Comparison of ENCODE assay signal across 1 cellular context in genomic region chr19:35734889-35735288, GRCh38.
TF ChIP-seq lines count a peak whose summit lies in the region.

No MANE protein-coding gene starts in this region.

TF ChIP-seq in WTC11, 78 proteins besides CTCF, POLR2A, EP300 and RAD21 (continued from another document):
- TF ChIP-seq, protein P1, sequence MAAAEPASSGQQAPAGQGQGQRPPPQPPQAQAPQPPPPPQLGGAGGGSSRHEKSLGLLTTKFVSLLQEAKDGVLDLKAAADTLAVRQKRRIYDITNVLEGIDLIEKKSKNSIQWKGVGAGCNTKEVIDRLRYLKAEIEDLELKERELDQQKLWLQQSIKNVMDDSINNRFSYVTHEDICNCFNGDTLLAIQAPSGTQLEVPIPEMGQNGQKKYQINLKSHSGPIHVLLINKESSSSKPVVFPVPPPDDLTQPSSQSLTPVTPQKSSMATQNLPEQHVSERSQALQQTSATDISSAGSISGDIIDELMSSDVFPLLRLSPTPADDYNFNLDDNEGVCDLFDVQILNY (CRISPR knock-in tag; IDR thresholded peaks at IDR 0.05), result no peak
- TF ChIP-seq CBFB (CRISPR knock-in tag; IDR thresholded peaks at IDR 0.05; ENCODE audit: low read depth) (no peak), ZNF281 (CRISPR knock-in tag; IDR thresholded peaks at IDR 0.05) (no peak), CREM (CRISPR knock-in tag; IDR thresholded peaks at IDR 0.05) (no peak), ZNF317 (CRISPR knock-in tag; IDR thresholded peaks at IDR 0.05; ENCODE audit: borderline replicate concordance, low read depth) (no peak), ATF1 (CRISPR knock-in tag; IDR thresholded peaks at IDR 0.05) (no peak), ZNF219 (CRISPR knock-in tag; IDR thresholded peaks at IDR 0.05; ENCODE audit: borderline replicate concordance) (no peak)
- TF ChIP-seq, protein P2, sequence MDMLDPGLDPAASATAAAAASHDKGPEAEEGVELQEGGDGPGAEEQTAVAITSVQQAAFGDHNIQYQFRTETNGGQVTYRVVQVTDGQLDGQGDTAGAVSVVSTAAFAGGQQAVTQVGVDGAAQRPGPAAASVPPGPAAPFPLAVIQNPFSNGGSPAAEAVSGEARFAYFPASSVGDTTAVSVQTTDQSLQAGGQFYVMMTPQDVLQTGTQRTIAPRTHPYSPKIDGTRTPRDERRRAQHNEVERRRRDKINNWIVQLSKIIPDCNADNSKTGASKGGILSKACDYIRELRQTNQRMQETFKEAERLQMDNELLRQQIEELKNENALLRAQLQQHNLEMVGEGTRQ (CRISPR knock-in tag; IDR thresholded peaks at IDR 0.05), result no peak
